Comparison of ENCODE assay signal across 9 cellular contexts in genomic region chr1:53413175-53414001, GRCh38. TPM values are rescaled to one million over a fixed set of nuclear protein-coding genes. Genes with fewer than 3 reads are reported as not detected.
DNase-seq lines count a peak whose midpoint lies in the region; ATAC-seq, FAIRE-seq and TF ChIP-seq lines count a peak whose summit lies in the region.
"Had no signal": no experiment of that assay in that cellular context is flagged by ENCODE, and none has a peak within 500 bp of the region (broad histone marks: within the 10 kb centered on the region; RNA-seq: fewer than 3 reads in every experiment).

No MANE protein-coding gene starts in this region.

- peaks cover 4% of the 10 kb centered on the region for H3K9me3 Mint-ChIP-seq in activated CD4-positive, alpha-beta T cell treated with anti-CD3 and anti-CD28 coated beads, Interleukin-2, amount 10 ng/mL, durations not matched to agents 24 days and 14 days

- no peaks in the 10 kb centered on the region for H3K36me3 Mint-ChIP-seq in activated CD4-positive, alpha-beta T cell treated with anti-CD3 and anti-CD28 coated beads, Interleukin-2, amount 10 ng/mL, durations not matched to agents 24 days and 14 days (ENCODE audit: low read depth)

- CTCF ChIA-PET in H1 (lab: Charles Lee; ENCODE audit: partially characterized antibody): interaction anchor here (0.7 to 3.1 kb wide), 8 partner anchors 9 to 147 kb away, joined by 3 to 10 read pairs (median 3); no protein-coding TSS in a partner anchor

- H4K91ac ChIP-seq in H1 (replicated peaks; ENCODE audit: insufficient read length, low read length): peak overlapping the region; percentile 75

- H3K23ac ChIP-seq in H1 (ENCODE audit: insufficient read length): no peak overlapping the region

- H3K9ac ChIP-seq in H1 (replicated peaks in 1 of 4; ENCODE audit: extremely low read depth in 1 of 4, low read depth in 3 of 4, low read length in 3 of 4): no peak overlapping the region

- H3K4me1 Mint-ChIP-seq in activated CD4-positive, alpha-beta T cell treated with anti-CD3 and anti-CD28 coated beads, Interleukin-2, amount 10 ng/mL, durations not matched to agents 24 days and 14 days: peaks cover 71% of the 10 kb centered on the region

- no peaks in the 10 kb centered on the region for H3K23me2 ChIP-seq in H1 (ENCODE audit: low read depth, low read length)

- no peak overlapping the region for H3K4me2 ChIP-seq in H1 (ENCODE audit: insufficient read depth in 1 of 2, low read depth in 2 of 2, low read length in 2 of 2)

- ATAC-seq in HG02870 (IDR thresholded peaks at IDR 0.05; ENCODE audit: unreplicated experiment): peak; percentile 62

- in situ Hi-C loops in transverse colon (cut with MboI; ENCODE audit: low pct_ligation_motif_present in 1 of 4, low pct_unique_long_range_greater_than_20kb in 1 of 4, low sequenced_read_pairs in 3 of 4): no loop called here

- H4K20me1 ChIP-seq in H1 (replicated peaks in 1 of 2; ENCODE audit: control insufficient read depth in 1 of 2, insufficient read depth in 2 of 2, low read length in 2 of 2): no peaks in the 10 kb centered on the region

- no peak overlapping the region for H3K4ac ChIP-seq in H1 (replicated peaks; ENCODE audit: insufficient read length, low read depth, low read length)

- H3K9me3 ChIP-seq in H1 (ENCODE audit: insufficient read depth in 2 of 2, low read depth in 1 of 2, low read length in 1 of 2) (no peaks in the 10 kb centered on the region; a peak in 1 of 4 replicates), transverse colon (no peaks in the 10 kb centered on the region)

- POLR2A ChIA-PET in H1 (lab: Charles Lee; ENCODE audit: partially characterized antibody): interaction anchor here (0.9 to 1.0 kb wide), 2 partner anchors 10 to 17 kb away, joined by 4 to 5 read pairs; no protein-coding TSS in a partner anchor

- H3K4me1 ChIP-seq in H1 (replicated peaks in 1 of 4; ENCODE audit: control insufficient read depth in 3 of 4, insufficient read depth in 4 of 4, low read length in 3 of 4) (peaks cover 4 to 24% (median 11%) of the 10 kb centered on the region in 4 experiments; a peak in 6 of 7 replicates), transverse colon (no peaks in the 10 kb centered on the region)

- no peaks in the 10 kb centered on the region for H3K27me3 Mint-ChIP-seq in activated CD4-positive, alpha-beta T cell treated with anti-CD3 and anti-CD28 coated beads, Interleukin-2, amount 10 ng/mL, durations not matched to agents 24 days and 14 days

- 80% methylated on average over 8 of the region's 8 CpGs; no CpG with 5 or more reads in 1 of the 2 experiments for WGBS in H1 (ENCODE audit: extremely low coverage in 1 of 2, insufficient coverage in 1 of 2, insufficient read length in 1 of 2, insufficient replicate concordance in 2 of 2, low coverage in 1 of 2, low lambda C conversion rate in 2 of 2, missing lambda C conversion rate in 1 of 2), 2 experiments
- WGBS in transverse colon (ENCODE audit: low coverage in 1 of 2), 2 donors: 68 to 72% methylated on average over 6 to 8 of the region's 8 CpGs

- TF ChIP-seq RAD21 in H1 (IDR thresholded peaks at IDR 0.05 in 1 of 2, conservative IDR thresholded peaks at IDR 0.05 in 1 of 2; ENCODE audit: low read depth in 2 of 2, low read length in 2 of 2): no peak

- peak overlapping the region; percentile 50; the same call in 1 of the 2 replicates for H2BK20ac ChIP-seq in H1 (ENCODE audit: low read length)

- H3K14ac ChIP-seq in H1 (ENCODE audit: insufficient read length): no peak overlapping the region

- no peak overlapping the region for H2BK120ac ChIP-seq in H1 (replicated peaks; ENCODE audit: low read depth, low read length)

- peak overlapping the region; percentile 96 for H3K27ac Mint-ChIP-seq in activated CD4-positive, alpha-beta T cell treated with anti-CD3 and anti-CD28 coated beads, Interleukin-2, amount 10 ng/mL, durations not matched to agents 24 days and 14 days

- intact Hi-C loops in activated CD4-positive, alpha-beta T cell treated with anti-CD3 and anti-CD28 coated beads, Interleukin-2, amount 10 ng/mL, durations not matched to agents 24 days and 14 days (cut with micrococcal nuclease): loop anchor here (1.0 to 10.0 kb wide), 3 partner anchors 21 to 991 kb away; partner anchors contain the start of gene SSBP3
- intact Hi-C loops in transverse colon (cut with DNase I; ENCODE audit: low total_unique reads): no loop called here

- H3K79me2 ChIP-seq in H1 (ENCODE audit: control insufficient read depth in 1 of 2, insufficient read depth in 2 of 2, low read length in 2 of 2): no peaks in the 10 kb centered on the region

- H3K4me3 ChIP-seq in AG09309 (ENCODE audit: control insufficient read depth, low read depth, low read length) (no peak overlapping the region), H1 (ENCODE audit: extremely low read depth in 1 of 4, insufficient read depth in 2 of 4, low read depth in 3 of 4, low read length in 4 of 4) (no peak overlapping the region), transverse colon (no peak overlapping the region)

- peak overlapping the region; percentile 64; the same call in 1 of the 2 replicates for H2BK12ac ChIP-seq in H1 (ENCODE audit: low read depth, low read length)

- H2AFZ ChIP-seq in H1 (ENCODE audit: low read length): no peak overlapping the region

- H3K27ac ChIP-seq in H1 (ENCODE audit: low read depth, low read length): no peak overlapping the region
- H3K27ac ChIP-seq in transverse colon: peak overlapping the region in 2 of 4 donors; percentile 9 to 38

- 0 out of 2 replicates have a peak overlapping the region, but pooled peaks have one; percentile 10 for H3K18ac ChIP-seq in H1 (ENCODE audit: extremely low read depth, low read length)

- H3K36me3 ChIP-seq in H1 (ENCODE audit: control insufficient read depth in 2 of 4, insufficient read depth in 4 of 4, low read length in 3 of 4): no peaks in the 10 kb centered on the region
- H3K36me3 ChIP-seq in transverse colon: no peaks in the 10 kb centered on the region

- DNase-seq in AG09309 (ENCODE audit: low read depth) (peak; percentile 40), H1 (ENCODE audit: low read depth in 1 of 2, low spot score in 2 of 2) (peak in 1 of 2 experiments; percentile 35), NCI-H2107 (lab: John Stamatoyannopoulos, UW) (no peak), retina (no peak), transverse colon (no peak)
- DNase-seq in activated CD4-positive, alpha-beta T cell treated with anti-CD3 and anti-CD28 coated beads, Interleukin-2, amount 10 ng/mL, durations not matched to agents 24 days and 14 days: peak; percentile 91
- peak; percentile 72 for DNase-seq in stimulated activated CD4-positive, alpha-beta T cell treated with anti-CD3 and anti-CD28 coated beads, Interleukin-15, amount 100 ng/mL, for 24 hours

- H3K27me3 ChIP-seq in H1 (replicated peaks in 1 of 4; ENCODE audit: control insufficient read depth in 3 of 4, extremely low read depth in 1 of 4, insufficient read depth in 3 of 4, low read length in 3 of 4) (no peaks in the 10 kb centered on the region; a peak in 3 of 7 replicates), transverse colon (peaks cover 20% of the 10 kb centered on the region)

- no peak for TF ChIP-seq POLR2A in H1 (IDR thresholded peaks at IDR 0.05; ENCODE audit: control extremely low read depth in 1 of 2, low read depth in 2 of 2, low read length in 2 of 2)
- no peak for TF ChIP-seq POLR2A in transverse colon (IDR thresholded peaks at IDR 0.05)

- H2BK15ac ChIP-seq in H1 (ENCODE audit: low read length): peak overlapping the region; percentile 54

- no peak overlapping the region for H3K56ac ChIP-seq in H1 (replicated peaks; ENCODE audit: insufficient read length, low read depth, low read length)

- H2BK5ac ChIP-seq in H1 (ENCODE audit: low read depth, low read length): peak overlapping the region; percentile 35; the same call in 1 of the 2 replicates

- H4K5ac ChIP-seq in H1 (ENCODE audit: insufficient read length, low read depth, low read length): no peak overlapping the region

- 0 out of 2 replicates have a peak overlapping the region, but pooled peaks have one; percentile 60 for H4K8ac ChIP-seq in H1 (ENCODE audit: extremely low read depth, insufficient read depth, low read length)

- no peak for FAIRE-seq in H1 (lab: Jason Lieb, UNC)
- FAIRE-seq: colon had no signal

- TF ChIP-seq EP300 in H1 (IDR thresholded peaks at IDR 0.05; ENCODE audit: borderline replicate concordance in 1 of 2, low read depth in 2 of 2, low read length in 2 of 2) (no peak), transverse colon (IDR thresholded peaks at IDR 0.05; ENCODE audit: low read depth) (no peak)

- no peaks in the 10 kb centered on the region; the same call in 1 of the 2 replicates for H3K79me1 ChIP-seq in H1 (ENCODE audit: low read depth, low read length)

- TF ChIP-seq CTCF in AG09309 (IDR thresholded peaks at IDR 0.05; ENCODE audit: control insufficient read depth, insufficient read depth, low read depth, low read length, missing control alignments) (no peak), H1 (IDR thresholded peaks at IDR 0.05; ENCODE audit: control extremely low read depth in 1 of 3, insufficient read depth in 1 of 3, low read depth in 1 of 3, low read length in 3 of 3) (no peak), transverse colon (IDR thresholded peaks at IDR 0.05) (no peak)

- H2AK5ac ChIP-seq in H1 (ENCODE audit: low read depth, low read length): peak overlapping the region; percentile 19; the same call in 1 of the 2 replicates

- peak overlapping the region; percentile 80 for H3K4me3 Mint-ChIP-seq in activated CD4-positive, alpha-beta T cell treated with anti-CD3 and anti-CD28 coated beads, Interleukin-2, amount 10 ng/mL, durations not matched to agents 24 days and 14 days

TF ChIP-seq in H1, 55 proteins besides CTCF, POLR2A, EP300 and RAD21 (continues in another document):
- no peak for TF ChIP-seq CHD1 (IDR thresholded peaks at IDR 0.05; ENCODE audit: low read depth, low read length)
- TF ChIP-seq FOSL1 (IDR thresholded peaks at IDR 0.05; ENCODE audit: insufficient read depth, low read depth, low read length): no peak
- no peak for TF ChIP-seq ZNF274 (IDR thresholded peaks at IDR 0.05; ENCODE audit: borderline replicate concordance, extremely low read depth, low read length)
- TF ChIP-seq GABPA (IDR thresholded peaks at IDR 0.05; ENCODE audit: borderline replicate concordance, insufficient read depth, low read length): no peak
- no peak for TF ChIP-seq RFX5 (IDR thresholded peaks at IDR 0.05; ENCODE audit: borderline replicate concordance, low read depth, low read length)

RNA-seq across cellular contexts. Expression of gene DMRTB1, which starts 45.8 kb away (rescaled TPM):
- not detected in 2 replicates for total RNA-seq in activated CD4-positive, alpha-beta T cell treated with anti-CD3 and anti-CD28 coated beads, Interleukin-2, amount 10 ng/mL, durations not matched to agents 24 days and 14 days
- total RNA-seq in H1 (2021; fragmentation: NEBNext Ultra II Directional; extraction: Animal tissue kit (Norgen Biotek cat#: 25700)): 0.17 and 0.35 TPM in 2 replicates
- polyA plus RNA-seq in H1 (2011; rRNA removed): 0.06 and 0.22 TPM in 2 replicates
- polyA plus RNA-seq in H1 (2011; cell fraction: cytosol; rRNA removed): 0.14 TPM
- not detected for polyA plus RNA-seq in H1 (2011; cell fraction: nucleus; rRNA removed)
- polyA plus RNA-seq in H1 (2012, experiment 1 of 2): 0.11 to 0.15 TPM in 2 of 4 replicates, not detected in the others
- not detected for polyA plus RNA-seq in H1 (2012, experiment 2 of 2)
- polyA plus RNA-seq in H1 (2013, experiment 1 of 2): 0.49 TPM
- 0.40 TPM for polyA plus RNA-seq in H1 (2013, experiment 2 of 2)
- not detected in 2 replicates for polyA minus RNA-seq in H1 (2011; rRNA and poly(A)+ RNA removed)
- not detected for polyA minus RNA-seq in H1 (2011; cell fraction: cytosol; rRNA and poly(A)+ RNA removed)
- not detected for polyA minus RNA-seq in H1 (2011; cell fraction: nucleus; rRNA and poly(A)+ RNA removed)
- total RNA-seq in transverse colon: not detected

Comparison
In these comparisons a context has a peak if more than half of its experiments do, and no peak if none do; other contexts are left out.
1. DNase-seq: peak in AG09309 (single experiment), activated CD4-positive, alpha-beta T cell treated with anti-CD3 and anti-CD28 coated beads, Interleukin-2, amount 10 ng/mL, durations not matched to agents 24 days and 14 days (single experiment) and stimulated activated CD4-positive, alpha-beta T cell treated with anti-CD3 and anti-CD28 coated beads, Interleukin-15, amount 100 ng/mL, for 24 hours (single experiment); none in NCI-H2107 (single experiment), retina (single experiment) and transverse colon (single experiment).